ENCODE assay signal across 8 cellular contexts in the genomic region with DNA sequence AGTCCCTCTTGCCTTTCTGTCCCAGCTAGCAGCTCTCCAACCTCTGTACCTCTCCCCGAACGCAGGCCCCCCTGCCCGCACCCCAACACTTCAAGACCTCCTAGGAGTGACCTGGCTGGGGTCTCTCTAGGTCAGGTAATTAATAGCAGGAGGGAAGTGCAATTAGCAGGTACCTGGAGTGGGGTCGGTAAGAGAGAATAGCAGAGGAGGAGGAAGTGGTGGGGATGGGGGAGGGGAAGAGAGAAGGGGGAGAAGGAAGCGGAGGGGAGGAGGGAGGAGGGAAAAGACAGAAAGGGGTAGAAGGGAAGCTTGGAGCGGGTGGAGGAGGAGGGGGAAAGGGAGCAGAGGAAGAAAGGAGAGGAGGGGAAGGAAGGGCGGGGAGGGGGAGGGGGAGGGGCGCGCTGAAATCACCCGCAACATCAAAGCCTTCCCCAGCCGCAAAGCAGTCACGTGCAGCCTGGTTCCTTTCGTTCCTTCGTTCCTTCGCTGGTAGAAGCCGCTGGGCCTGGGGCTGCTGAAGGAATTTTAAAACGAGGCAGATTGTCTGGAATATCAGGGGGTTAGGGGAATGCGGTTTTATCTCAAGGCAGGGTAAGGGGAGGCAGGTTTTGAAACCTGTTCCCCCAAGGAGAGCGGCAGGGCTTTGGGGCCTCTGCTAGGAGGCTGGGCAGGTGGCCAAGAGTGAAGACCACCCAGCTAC. TPM values are rescaled to one million over a fixed set of nuclear protein-coding genes. Genes with fewer than 3 reads are reported as not detected.
DNase-seq lines count a peak whose midpoint lies in the region; ATAC-seq and TF ChIP-seq lines count a peak whose summit lies in the region.

No MANE protein-coding gene starts in this region.

- WGBS in psoas muscle, 3 donors = 11 to 16% (median 11%) methylated on average over 17 to 19 of the region's 19 CpGs

- TF ChIP-seq POLR2A in Peyer's patch (IDR thresholded peaks at IDR 0.05) = no peak

- peak overlapping the region in 2 of 4 donors; percentile 9 to 32 for H3K4me3 ChIP-seq in Peyer's patch
- peak overlapping the region; percentile 55 for H3K4me3 ChIP-seq in neural cell (ENCODE audit: low read length)
- no peak overlapping the region for H3K4me3 ChIP-seq in psoas muscle

- no peaks in the 10 kb centered on the region for H3K9me3 Mint-ChIP-seq in activated naive CD4-positive, alpha-beta T cell treated with anti-CD3 and anti-CD28 coated beads, Interleukin-2, amount 50 U/mL, for 72 hours

- peaks cover 3% of the 10 kb centered on the region for H3K79me2 ChIP-seq in neural cell (replicated peaks; ENCODE audit: insufficient read depth, low read length)

- no peaks in the 10 kb centered on the region for H3K9me3 ChIP-seq in Peyer's patch
- no peaks in the 10 kb centered on the region for H3K9me3 ChIP-seq in neural cell (ENCODE audit: low read length)
- H3K9me3 ChIP-seq in psoas muscle = no peaks in the 10 kb centered on the region

- peak; percentile 88 for DNase-seq in ELF-1 (ENCODE audit: low read depth, low spot score)
- DNase-seq in Peyer's patch = peak in 2 of 3 donors; percentile 71 to 85
- no peak for DNase-seq in activated naive CD4-positive, alpha-beta T cell treated with anti-CD3 and anti-CD28 coated beads, Interleukin-2, amount 50 U/mL, for 72 hours (ENCODE audit: low spot score in 2 of 2)
- DNase-seq in NCI-H446 (lab: John Stamatoyannopoulos, UW) = no peak
- DNase-seq in psoas muscle = no peak

- no peak for TF ChIP-seq EP300 in neural cell (conservative IDR thresholded peaks at IDR 0.05; ENCODE audit: poor library complexity, severe bottlenecking)

- peaks cover 7 to 35% (median 22%) of the 10 kb centered on the region in 4 donors for H3K4me1 ChIP-seq in Peyer's patch
- H3K4me1 ChIP-seq in psoas muscle = no peaks in the 10 kb centered on the region

- H3K36me3 ChIP-seq in Peyer's patch = no peaks in the 10 kb centered on the region
- no peaks in the 10 kb centered on the region for H3K36me3 ChIP-seq in neural cell (ENCODE audit: insufficient read depth, low read length)
- no peaks in the 10 kb centered on the region for H3K36me3 ChIP-seq in psoas muscle (ENCODE audit: insufficient read depth in 1 of 2, low read depth in 1 of 2)

- no peaks in the 10 kb centered on the region for H3K36me3 Mint-ChIP-seq in activated naive CD4-positive, alpha-beta T cell treated with anti-CD3 and anti-CD28 coated beads, Interleukin-2, amount 50 U/mL, for 72 hours

- H2AFZ ChIP-seq in neural cell (ENCODE audit: low read depth, low read length) = no peak overlapping the region

- H3K9me2 ChIP-seq in neural cell (ENCODE audit: insufficient read depth, low read length) = no peaks in the 10 kb centered on the region

- intact Hi-C loops in psoas muscle (cut with DNase I) = no loop called here

- peak overlapping the region; percentile 58 for H3K4me2 ChIP-seq in neural cell (ENCODE audit: low read length)

- no peaks in the 10 kb centered on the region for H3K27me3 ChIP-seq in Peyer's patch
- no peaks in the 10 kb centered on the region for H3K27me3 ChIP-seq in neural cell (ENCODE audit: insufficient read depth, low read depth, low read length)
- peaks cover 0 to 32% (median 3%) of the 10 kb centered on the region in 3 donors for H3K27me3 ChIP-seq in psoas muscle (ENCODE audit: insufficient read depth in 3 of 3, low read length in 2 of 3)

- H3K27ac ChIP-seq in Peyer's patch (peak overlapping the region in 3 of 4 donors; percentile 29 to 74 (median 49)), neural cell (ENCODE audit: low read length) (peak overlapping the region; percentile 76), psoas muscle (no peak overlapping the region)

- TF ChIP-seq CTCF in Peyer's patch (IDR thresholded peaks at IDR 0.05) (no peak), neural cell (IDR thresholded peaks at IDR 0.05; ENCODE audit: poor library complexity, severe bottlenecking) (no peak), psoas muscle (IDR thresholded peaks at IDR 0.05) (no peak)

- no peaks in the 10 kb centered on the region for H3F3A ChIP-seq in neural cell (ENCODE audit: insufficient read depth, low read length, poor library complexity, severe bottlenecking)

- H4K20me1 ChIP-seq in neural cell (ENCODE audit: insufficient read depth) = no peaks in the 10 kb centered on the region

- no peak for TF ChIP-seq RAD21 in neural cell (conservative IDR thresholded peaks at IDR 0.05)

- H3K9ac ChIP-seq in neural cell (ENCODE audit: low read length) = peak overlapping the region; percentile 67

- peak overlapping the region; percentile 9 to 76 for H3K27ac Mint-ChIP-seq in activated naive CD4-positive, alpha-beta T cell treated with anti-CD3 and anti-CD28 coated beads, Interleukin-2, amount 50 U/mL, for 72 hours

- no peak for ATAC-seq in activated naive CD4-positive, alpha-beta T cell treated with anti-CD3 and anti-CD28 coated beads, Interleukin-2, amount 50 U/mL, for 72 hours
- ATAC-seq in GM21717 (IDR thresholded peaks at IDR 0.05; ENCODE audit: unreplicated experiment) = no peak
- ATAC-seq in HG03097 (IDR thresholded peaks at IDR 0.05; ENCODE audit: low FRiP score, unreplicated experiment) = no peak
- no peak for ATAC-seq in psoas muscle

TF ChIP-seq in neural cell, 6 proteins besides CTCF, POLR2A, EP300 and RAD21:
- peak; percentile 44 for TF ChIP-seq POLR2AphosphoS5 (IDR thresholded peaks at IDR 0.05)
- TF ChIP-seq SMC3 (conservative IDR thresholded peaks at IDR 0.05; ENCODE audit: poor library complexity) = no peak
- no peak for TF ChIP-seq EZH2 (IDR thresholded peaks at IDR 0.05; ENCODE audit: borderline replicate concordance, insufficient read depth, low read length, poor library complexity, severe bottlenecking)
- TF ChIP-seq, protein P1, sequence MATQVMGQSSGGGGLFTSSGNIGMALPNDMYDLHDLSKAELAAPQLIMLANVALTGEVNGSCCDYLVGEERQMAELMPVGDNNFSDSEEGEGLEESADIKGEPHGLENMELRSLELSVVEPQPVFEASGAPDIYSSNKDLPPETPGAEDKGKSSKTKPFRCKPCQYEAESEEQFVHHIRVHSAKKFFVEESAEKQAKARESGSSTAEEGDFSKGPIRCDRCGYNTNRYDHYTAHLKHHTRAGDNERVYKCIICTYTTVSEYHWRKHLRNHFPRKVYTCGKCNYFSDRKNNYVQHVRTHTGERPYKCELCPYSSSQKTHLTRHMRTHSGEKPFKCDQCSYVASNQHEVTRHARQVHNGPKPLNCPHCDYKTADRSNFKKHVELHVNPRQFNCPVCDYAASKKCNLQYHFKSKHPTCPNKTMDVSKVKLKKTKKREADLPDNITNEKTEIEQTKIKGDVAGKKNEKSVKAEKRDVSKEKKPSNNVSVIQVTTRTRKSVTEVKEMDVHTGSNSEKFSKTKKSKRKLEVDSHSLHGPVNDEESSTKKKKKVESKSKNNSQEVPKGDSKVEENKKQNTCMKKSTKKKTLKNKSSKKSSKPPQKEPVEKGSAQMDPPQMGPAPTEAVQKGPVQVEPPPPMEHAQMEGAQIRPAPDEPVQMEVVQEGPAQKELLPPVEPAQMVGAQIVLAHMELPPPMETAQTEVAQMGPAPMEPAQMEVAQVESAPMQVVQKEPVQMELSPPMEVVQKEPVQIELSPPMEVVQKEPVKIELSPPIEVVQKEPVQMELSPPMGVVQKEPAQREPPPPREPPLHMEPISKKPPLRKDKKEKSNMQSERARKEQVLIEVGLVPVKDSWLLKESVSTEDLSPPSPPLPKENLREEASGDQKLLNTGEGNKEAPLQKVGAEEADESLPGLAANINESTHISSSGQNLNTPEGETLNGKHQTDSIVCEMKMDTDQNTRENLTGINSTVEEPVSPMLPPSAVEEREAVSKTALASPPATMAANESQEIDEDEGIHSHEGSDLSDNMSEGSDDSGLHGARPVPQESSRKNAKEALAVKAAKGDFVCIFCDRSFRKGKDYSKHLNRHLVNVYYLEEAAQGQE (IDR thresholded peaks at IDR 0.05; ENCODE audit: borderline replicate concordance) = peak; percentile 40
- TF ChIP-seq TAF1 (IDR thresholded peaks at IDR 0.05; ENCODE audit: low read depth) = no peak
- no peak for TF ChIP-seq MXI1 (conservative IDR thresholded peaks at IDR 0.05; ENCODE audit: poor library complexity, severe bottlenecking)

RNA-seq across cellular contexts. Expression of gene TCF20, which starts 29.3 kb away (rescaled TPM):
- total RNA-seq in Peyer's patch = 10 to 100 TPM; 43.8 to 75.1 (median 59.5) TPM
- total RNA-seq in activated naive CD4-positive, alpha-beta T cell treated with anti-CD3 and anti-CD28 coated beads, Interleukin-2, amount 50 U/mL, for 72 hours = 10 to 100 TPM; 68.9 to 75.0 TPM
- polyA plus RNA-seq in neural cell = 21.9 and 27.5 TPM in 2 replicates
- 134 and 148 TPM in 2 replicates for polyA minus RNA-seq in neural cell
- total RNA-seq in psoas muscle = 10 to 100 TPM; 10.1 to 14.9 (median 12.1) TPM
- polyA plus RNA-seq in psoas muscle = 1 to 10 TPM; 3.2 to 9.5 (median 5.5) TPM

Comparison
In these comparisons a context has a peak if more than half of its experiments do, and no peak if none do; other contexts are left out.
1. DNase-seq: peak in ELF-1 (single experiment) and Peyer's patch (2 of 3); none in activated naive CD4-positive, alpha-beta T cell treated with anti-CD3 and anti-CD28 coated beads, Interleukin-2, amount 50 U/mL, for 72 hours (0 of 2), NCI-H446 (0 of 2) and psoas muscle (0 of 2).